ENCODE assay signal across 10 cellular contexts in genomic region chr17:266701-267656, GRCh38.
DNase-seq lines count a peak whose midpoint lies in the region; ATAC-seq and TF ChIP-seq lines count a peak whose summit lies in the region.
"Had no signal": no experiment of that assay in that cellular context is flagged by ENCODE, and none has a peak within 500 bp of the region (broad histone marks: within the 10 kb centered on the region; RNA-seq: fewer than 3 reads in every experiment).

No MANE protein-coding gene starts in this region.

- no peak overlapping the region for H3K4me2 ChIP-seq in mammary epithelial cell (ENCODE audit: insufficient read depth, low read depth, low read length)

- in situ Hi-C loops in mammary epithelial cell (cut with MboI; ENCODE audit: low sequenced_read_pairs in 2 of 2): no loop called here

- CTCF ChIA-PET in mammary epithelial cell (lab: Charles Lee; ENCODE audit: low non-redundant PET): no interaction called here

- TF ChIP-seq POLR2A in breast epithelium (IDR thresholded peaks at IDR 0.05): no peak
- TF ChIP-seq POLR2A in uterus (IDR thresholded peaks at IDR 0.05): no peak
- no peak for TF ChIP-seq POLR2A in thyroid gland (IDR thresholded peaks at IDR 0.05)

- H3K27ac ChIP-seq in breast epithelium (peak overlapping the region; percentile 42 to 68), mammary epithelial cell (ENCODE audit: insufficient read depth, low read depth, low read length) (no peak overlapping the region), uterus (peak overlapping the region; percentile 44 to 67), thyroid gland (no peak overlapping the region)

- TF ChIP-seq CTCF in breast epithelium (IDR thresholded peaks at IDR 0.05): no peak
- no peak for TF ChIP-seq CTCF in mammary epithelial cell (conservative IDR thresholded peaks at IDR 0.05 in 1 of 2, IDR thresholded peaks at IDR 0.05 in 1 of 2; ENCODE audit: extremely low read depth in 1 of 2, insufficient read depth in 1 of 2, low read depth in 1 of 2, low read length in 2 of 2)
- TF ChIP-seq CTCF in omental fat pad (IDR thresholded peaks at IDR 0.05): no peak
- no peak for TF ChIP-seq CTCF in uterus (IDR thresholded peaks at IDR 0.05)
- no peak for TF ChIP-seq CTCF in thyroid gland (IDR thresholded peaks at IDR 0.05)

- WGBS in mammary epithelial cell (ENCODE audit: low coverage, missing lambda C conversion rate): 29% methylated on average over 24 of the region's 29 CpGs
- WGBS in thyroid gland, 2 donors: 71 to 80% methylated on average over 24 to 28 of the region's 29 CpGs

- H3K36me3 ChIP-seq in breast epithelium (no peaks in the 10 kb centered on the region), mammary epithelial cell (ENCODE audit: insufficient read depth, low read length) (no peaks in the 10 kb centered on the region), uterus (no peaks in the 10 kb centered on the region), thyroid gland (peaks cover 0 to 2% of the 10 kb centered on the region in 2 donors)

- no peaks in the 10 kb centered on the region for H4K20me1 ChIP-seq in mammary epithelial cell (ENCODE audit: insufficient read depth, low read length)

- no peaks in the 10 kb centered on the region for H3K9me3 ChIP-seq in breast epithelium
- H3K9me3 ChIP-seq in mammary epithelial cell (replicated peaks; ENCODE audit: insufficient read depth, low read length): peaks cover 17% of the 10 kb centered on the region
- H3K9me3 ChIP-seq in uterus: no peaks in the 10 kb centered on the region
- H3K9me3 ChIP-seq in thyroid gland: no peaks in the 10 kb centered on the region

- peak overlapping the region in 2 of 3 donors; percentile 9 to 52 for H3K4me3 ChIP-seq in breast epithelium
- H3K4me3 ChIP-seq in mammary epithelial cell (replicated peaks in 1 of 3; ENCODE audit: insufficient read depth in 1 of 3, low read depth in 2 of 3, low read length in 3 of 3): no peak overlapping the region
- no peak overlapping the region for H3K4me3 ChIP-seq in uterus
- H3K4me3 ChIP-seq in thyroid gland (replicated peaks in 1 of 3): no peak overlapping the region

- no peaks in the 10 kb centered on the region for H3K79me2 ChIP-seq in mammary epithelial cell (ENCODE audit: insufficient read depth, low read length)

- H3K27me3 ChIP-seq in breast epithelium: no peaks in the 10 kb centered on the region
- H3K27me3 ChIP-seq in mammary epithelial cell (ENCODE audit: insufficient read depth, low read length): no peaks in the 10 kb centered on the region
- H3K27me3 ChIP-seq in uterus: no peaks in the 10 kb centered on the region
- no peaks in the 10 kb centered on the region for H3K27me3 ChIP-seq in thyroid gland

- no peak overlapping the region for H2AFZ ChIP-seq in mammary epithelial cell (ENCODE audit: low read depth, low read length)

- intact Hi-C loops in breast epithelium (cut with DNase I; ENCODE audit: low total_unique reads) (no loop called here), mammary epithelial cell (cut with micrococcal nuclease) (no loop called here), uterus (cut with DNase I; ENCODE audit: low total_unique reads) (no loop called here), thyroid gland (cut with DNase I) (no loop called here)

- dilution Hi-C loops in mammary epithelial cell (cut with HindIII; ENCODE audit: low sequenced_read_pairs): loop anchor here (5.0 kb wide), 3 partner anchors 45 to 85 kb away; partner anchors contain the start of gene RPH3AL

- BruUV-seq in mammary epithelial cell (replicated peaks; lab: Mats Ljungman, UMichigan): no TSS peak

- DNase-seq in breast epithelium (ENCODE audit: low spot score in 2 of 2) (peak in 1 of 2 donors; percentile 39), mammary epithelial cell (no peak), globus pallidus (ENCODE audit: low spot score) (peak; percentile 60), omental fat pad (ENCODE audit: low spot score) (no peak), uterus (peak; percentile 29 to 43), thyroid gland (no peak), activated gamma-delta T cell treated with Interleukin-2 at 50 U/mL for 16 hours (no peak)
- DNase-seq: stimulated activated CD4-positive, alpha-beta T cell treated with anti-CD3 and anti-CD28 coated beads, Interleukin-15, amount 100 ng/mL, for 24 hours had no signal

- ATAC-seq in omental fat pad (ENCODE audit: low FRiP score) (peak; percentile 57), GM18517 (IDR thresholded peaks at IDR 0.05; ENCODE audit: unreplicated experiment) (no peak)
- ATAC-seq: WTC11 had no signal

- H3K4me1 ChIP-seq in breast epithelium (no peaks in the 10 kb centered on the region), mammary epithelial cell (ENCODE audit: insufficient read depth, low read length) (no peaks in the 10 kb centered on the region), uterus (no peaks in the 10 kb centered on the region), thyroid gland (peaks cover 0 to 8% of the 10 kb centered on the region in 2 donors)

- H3K9ac ChIP-seq in mammary epithelial cell (ENCODE audit: insufficient read depth, low read length): no peak overlapping the region

Comparison
In these comparisons a context has a peak if more than half of its experiments do, and no peak if none do; other contexts are left out.
1. H3K27ac ChIP-seq: peak in breast epithelium (2 of 2) and uterus (2 of 2); none in mammary epithelial cell (single experiment) and thyroid gland (0 of 3).
2. H3K4me3 ChIP-seq: peak in breast epithelium (2 of 3); none in mammary epithelial cell (0 of 3), uterus (0 of 2) and thyroid gland (0 of 3).
3. DNase-seq: peak in globus pallidus (single experiment) and uterus (2 of 2); none in mammary epithelial cell (single experiment), omental fat pad (single experiment), thyroid gland (0 of 2) and activated gamma-delta T cell treated with Interleukin-2 at 50 U/mL for 16 hours (single experiment).